Comparison of ENCODE assay signal across 34 cellular contexts in genomic region chr3:188206787-188207186, GRCh38. TPM values are rescaled to one million over a fixed set of nuclear protein-coding genes. Genes with fewer than 3 reads are reported as not detected.
DNase-seq lines count a peak whose midpoint lies in the region; ATAC-seq and TF ChIP-seq lines count a peak whose summit lies in the region.
"Had no signal": no experiment of that assay in that cellular context is flagged by ENCODE, and none has a peak within 500 bp of the region (broad histone marks: within the 10 kb centered on the region; RNA-seq: fewer than 3 reads in every experiment).

No MANE protein-coding gene starts in this region.

- H3K36me3 ChIP-seq in left ventricle myocardium inferior, result no peaks in the 10 kb centered on the region
- H3K36me3 ChIP-seq in heart left ventricle, result peaks cover 0 to 33% (median 0%) of the 10 kb centered on the region in 9 donors
- H3K36me3 ChIP-seq in rectal smooth muscle tissue (ENCODE audit: control insufficient read depth, insufficient read depth, low read length), result no peaks in the 10 kb centered on the region
- H3K36me3 ChIP-seq in brain microvascular endothelial cell (replicated peaks), result no peaks in the 10 kb centered on the region

- peaks cover 76% of the 10 kb centered on the region for H3K4me1 ChIP-seq in left ventricle myocardium inferior
- H3K4me1 ChIP-seq in heart left ventricle, result peaks cover 0 to 72% (median 35%) of the 10 kb centered on the region in 12 donors
- peaks cover 44% of the 10 kb centered on the region for H3K4me1 ChIP-seq in rectal smooth muscle tissue (ENCODE audit: control insufficient read depth, insufficient read depth, low read length)
- H3K4me1 ChIP-seq: thyroid gland had no signal

- no peak for TF ChIP-seq POLR2A in heart left ventricle (IDR thresholded peaks at IDR 0.05)

- H3K27me3 ChIP-seq in left ventricle myocardium inferior (ENCODE audit: low read depth) (no peaks in the 10 kb centered on the region), heart left ventricle (no peaks in the 10 kb centered on the region), rectal smooth muscle tissue (ENCODE audit: control insufficient read depth, insufficient read depth, low read length) (no peaks in the 10 kb centered on the region), brain microvascular endothelial cell (replicated peaks) (no peaks in the 10 kb centered on the region)
- H3K27me3 ChIP-seq: heart right ventricle, spleen, thyroid gland had no signal

- H3K27ac ChIP-seq in left ventricle myocardium inferior (replicated peaks) (peak overlapping the region; percentile 81), heart left ventricle (peak overlapping the region in 6 of 12 donors; percentile 17 to 89 (median 51)), rectal smooth muscle tissue (ENCODE audit: low read depth, low read length) (peak overlapping the region; percentile 81), brain microvascular endothelial cell (no peak overlapping the region)
- H3K27ac ChIP-seq: lower lobe of right lung, RWPE1, spleen, thyroid gland had no signal

- ATAC-seq in heart left ventricle (no peak), left colon (peak; percentile 20), esophagus mucosa (no peak)
- ATAC-seq: activated CD8-positive, alpha-beta memory T cell treated with anti-CD3 and anti-CD28 coated beads, Interleukin-2, amount 10 ng/mL, durations not matched to agents 7 days and 5 days; activated T-cell treated with anti-CD3 and anti-CD28 coated beads, Interleukin-2, amount 50 U/mL, for 4 hours; effector memory CD8-positive, alpha-beta T cell; naive thymus-derived CD8-positive, alpha-beta T cell; stimulated activated naive CD8-positive, alpha-beta T cell treated with anti-CD3 and anti-CD28 coated beads, Interleukin-15, amount 100 ng/mL, for 72 hours; T-cell had no signal

- H3K9me3 ChIP-seq in left ventricle myocardium inferior (replicated peaks) (no peaks in the 10 kb centered on the region), heart left ventricle (no peaks in the 10 kb centered on the region)
- H3K9me3 ChIP-seq: heart right ventricle, lower lobe of right lung, spleen, thyroid gland had no signal

- TF ChIP-seq CTCF in left ventricle myocardium inferior (IDR thresholded peaks at IDR 0.05; ENCODE audit: borderline replicate concordance) (no peak), heart left ventricle (IDR thresholded peaks at IDR 0.05) (no peak), brain microvascular endothelial cell (IDR thresholded peaks at IDR 0.05; ENCODE audit: low read depth, low read length, missing control alignments) (no peak)

- H3K4me3 ChIP-seq in left ventricle myocardium inferior, result no peak overlapping the region
- no peak overlapping the region for H3K4me3 ChIP-seq in heart left ventricle
- no peak overlapping the region for H3K4me3 ChIP-seq in rectal smooth muscle tissue (ENCODE audit: low read length)
- no peak overlapping the region for H3K4me3 ChIP-seq in brain microvascular endothelial cell (ENCODE audit: low read depth, low read length)
- H3K4me3 ChIP-seq: heart right ventricle, lower lobe of right lung, spleen, thyroid gland had no signal

- H3K9ac ChIP-seq in rectal smooth muscle tissue (ENCODE audit: low read length), result no peak overlapping the region

- intact Hi-C loops in left ventricle myocardium inferior (cut with micrococcal nuclease), result no loop called here
- intact Hi-C loops in heart left ventricle (cut with DNase I), result no loop called here
- intact Hi-C loops in left colon (cut with DNase I, micrococcal nuclease), result no loop called here

- in situ Hi-C loops in KBM-7 (cut with MboI; ENCODE audit: low pct_unique_long_range_greater_than_20kb, low sequenced_read_pairs) (no loop called here), brain microvascular endothelial cell (cut with HindIII; ENCODE audit: low pct_ligation_motif_present, low sequenced_read_pairs) (no loop called here)

- DNase-seq in left ventricle myocardium inferior (no peak), heart left ventricle (no peak), left colon (no peak), KBM-7 (no peak), LoVo (ENCODE audit: low spot score) (no peak), brain microvascular endothelial cell (no peak)
- DNase-seq: activated CD4-positive, CD25-positive, alpha-beta regulatory T cell; activated CD8-positive, alpha-beta memory T cell treated with anti-CD3 and anti-CD28 coated beads, Interleukin-2, amount 10 ng/mL, durations not matched to agents 7 days and 5 days; activated gamma-delta T cell; activated naive CD8-positive, alpha-beta T cell treated with anti-CD3 and anti-CD28 coated beads, Interleukin-2, amount 10 ng/mL, durations not matched to agents 7 days and 5 days; activated T-cell treated with anti-CD3 and anti-CD28 coated beads, Interleukin-2, amount 50 U/mL, for 4 hours; aorta; cortex of kidney; DMS79; effector memory CD8-positive, alpha-beta T cell; erythroblast; foreskin fibroblast; HCEC 1CT; heart right ventricle; lower lobe of right lung; midbrain; naive thymus-derived CD8-positive, alpha-beta T cell; NCI-H1048; NCI-H2107; NCI-H345; NCI-H774; spleen; stimulated activated CD4-positive, alpha-beta T cell treated with anti-CD3 and anti-CD28 coated beads, Interleukin-2, amount 100 ng/mL, for 24 hours; stimulated activated naive CD8-positive, alpha-beta T cell treated with anti-CD3 and anti-CD28 coated beads, Interleukin-15, amount 100 ng/mL, for 72 hours; T-cell; thyroid gland had no signal

- WGBS in heart left ventricle, 4 donors, result 86 to 94% (median 91%) methylated on average over 3 of the region's 3 CpGs

RNA-seq across cellular contexts. Expression of gene LPP, which starts 52.8 kb away (rescaled TPM):
- total RNA-seq in left ventricle myocardium inferior (97.4 TPM), heart left ventricle (100 to 1,000 TPM in 6 of 9 donors, 10 to 100 TPM in 3; 76.6 to 178 (median 111) TPM), left colon (100 to 1,000 TPM; 228 to 258 TPM), esophagus mucosa (89.0 TPM)
- 10 to 100 TPM in 1 of 2 donors, 1 to 10 TPM in 1; 9.2 to 20.5 TPM for polyA plus RNA-seq in heart left ventricle
